Comparison of ENCODE assay signal across 1 cellular context in genomic region chr19:44884566-44884965, GRCh38.
TF ChIP-seq lines count a peak whose summit lies in the region.

No MANE protein-coding gene starts in this region.

TF ChIP-seq in IMR-90, 13 proteins besides CTCF, POLR2A, EP300 and RAD21 (continued from another document):
- TF ChIP-seq CEBPB (IDR thresholded peaks at IDR 0.05; ENCODE audit: low read depth, low read length) (no peak), RCOR1 (IDR thresholded peaks at IDR 0.05; ENCODE audit: insufficient replicate concordance, low read length) (no peak), ELK1 (IDR thresholded peaks at IDR 0.05; ENCODE audit: borderline replicate concordance, low read depth, low read length) (no peak)
TF ChIP-seq in IMR-90: peak in this region for 0.
